ENCODE assay signal across 6 cellular contexts in genomic region chr6:84988766-84989165, GRCh38.
DNase-seq lines count a peak whose midpoint lies in the region; TF ChIP-seq lines count a peak whose summit lies in the region.
"Not testable (repeated sequence)": the region's sequence is repeated elsewhere in the genome, so short reads cannot be mapped to it uniquely, and the experiment has no call there.

No MANE protein-coding gene starts in this region.

- H3K4me3 ChIP-seq in cardiac fibroblast (replicated peaks in 1 of 2; ENCODE audit: low read depth in 2 of 2, low read length in 2 of 2); foreskin fibroblast (ENCODE audit: low read depth in 1 of 2, low read length in 2 of 2): not testable (repeated sequence)

- not testable (repeated sequence) for TF ChIP-seq CTCF in cardiac fibroblast (IDR thresholded peaks at IDR 0.05; ENCODE audit: low read depth, low read length); foreskin fibroblast (IDR thresholded peaks at IDR 0.05; ENCODE audit: low read depth, low read length)

- peak; percentile 38 for DNase-seq in HCEC 1CT
- DNase-seq in amniotic epithelial cell (ENCODE audit: low read depth): peak; percentile 59
- DNase-seq in cardiac fibroblast (ENCODE audit: low read depth in 2 of 2): peak; percentile 8 to 83
- peak; percentile 81 for DNase-seq in fibroblast of gingiva (ENCODE audit: low read depth)
- peak; percentile 62 to 73 for DNase-seq in foreskin fibroblast
- peak; percentile 22 for DNase-seq in renal cortical epithelial cell (ENCODE audit: low read depth)

Comparison
In these comparisons a context has a peak if more than half of its experiments do, and no peak if none do; other contexts are left out.
1. DNase-seq: peak in every context shown above with its lines; median percentile 81 in fibroblast of gingiva; 68 in foreskin fibroblast; 59 in amniotic epithelial cell; 46 in cardiac fibroblast; 38 in HCEC 1CT; 22 in renal cortical epithelial cell.